Comparison of ENCODE assay signal across 9 cellular contexts in the genomic region with DNA sequence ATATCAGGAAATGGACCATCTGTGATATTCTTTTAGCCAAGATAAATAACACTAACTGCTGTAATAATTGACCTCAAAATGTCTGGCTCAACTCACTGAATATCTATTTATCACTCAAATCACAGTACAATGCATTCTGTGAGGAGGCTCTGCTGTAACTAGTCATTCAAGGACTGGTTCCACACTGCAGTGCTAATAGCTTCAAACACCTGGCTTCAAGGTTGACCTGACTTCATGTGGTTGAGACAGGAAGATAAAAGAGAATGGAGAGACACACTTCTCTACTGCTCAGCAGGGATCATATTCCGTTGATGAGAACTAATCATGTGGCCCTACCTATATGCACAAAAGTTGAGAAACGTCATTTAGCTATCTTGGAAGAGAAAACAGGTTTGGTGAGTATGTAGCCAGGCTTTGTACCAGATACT. TPM values are rescaled to one million over a fixed set of nuclear protein-coding genes. Genes with fewer than 3 reads are reported as not detected.
DNase-seq lines count a peak whose midpoint lies in the region; ATAC-seq, FAIRE-seq and TF ChIP-seq lines count a peak whose summit lies in the region.
"Had no signal": no experiment of that assay in that cellular context is flagged by ENCODE, and none has a peak within 500 bp of the region (broad histone marks: within the 10 kb centered on the region; RNA-seq: fewer than 3 reads in every experiment).

No MANE protein-coding gene starts in this region.

- H3K4me2 ChIP-seq in IMR-90 (ENCODE audit: low read depth, low read length) (no peak overlapping the region), GM12878 (ENCODE audit: control insufficient read depth, insufficient read depth) (0 out of 2 replicates have a peak overlapping the region, but pooled peaks have one; percentile 38)

- peak overlapping the region; percentile 4; the same call in 1 of the 2 replicates for H3K27ac ChIP-seq in IMR-90 (ENCODE audit: insufficient read depth, low read length)
- H3K27ac ChIP-seq in GM12878 (ENCODE audit: control insufficient read depth, insufficient read depth), result peak overlapping the region; percentile 70
- peak overlapping the region in 7 of 8 donors; percentile 22 to 92 (median 59) for H3K27ac ChIP-seq in spleen
- H3K27ac ChIP-seq: neutrophil had no signal

- H3K4me3 Mint-ChIP-seq in activated T-cell treated with anti-CD3 and anti-CD28 coated beads, Interleukin-2, amount 50 U/mL, for 24 hours, result no peak overlapping the region
- H3K4me3 Mint-ChIP-seq in activated T-cell treated with anti-CD3 and anti-CD28 coated beads, Interleukin-2, amount 50 U/mL, for 72 hours, result no peak overlapping the region

- POLR2A ChIA-PET in IMR-90 (lab: Charles Lee; ENCODE audit: unreplicated experiment) (no interaction called here), GM12878 (lab: Charles Lee) (interaction anchor here (0.5 to 1.0 kb wide), 3 partner anchors 10 to 92 kb away, joined by 3 to 5 read pairs (median 3); no protein-coding TSS in a partner anchor)

- H2AK9ac ChIP-seq in IMR-90 (replicated peaks; ENCODE audit: low read depth, low read length, poor library complexity), result no peak overlapping the region

- TF ChIP-seq RAD21 in IMR-90 (IDR thresholded peaks at IDR 0.05; ENCODE audit: low read length) (no peak), GM12878 (IDR thresholded peaks at IDR 0.05; ENCODE audit: insufficient read depth, low read depth, low read length) (no peak)

- peak in 1 of 2 experiments; percentile 38; a peak in 1 of 4 replicates for TF ChIP-seq EP300 in GM12878 (IDR thresholded peaks at IDR 0.05; ENCODE audit: borderline replicate concordance in 1 of 2, control insufficient read depth in 1 of 2, low read depth in 2 of 2, low read length in 2 of 2)

- H2BK120ac ChIP-seq in IMR-90 (ENCODE audit: low read depth, low read length), result peak overlapping the region; percentile 48

- CTCF ChIA-PET in IMR-90 (lab: Yijun Ruan, JAX) (interaction anchor here (1.1 kb wide), 1 partner anchor 63 kb away, joined by 3 read pairs; no protein-coding TSS in a partner anchor), GM12878 (lab: Yijun Ruan, JAX) (interaction anchor here (0.6 to 0.9 kb wide), 3 partner anchors 10 to 92 kb away, joined by 3 to 4 read pairs (median 3); no protein-coding TSS in a partner anchor)

- H3K27me3 Mint-ChIP-seq in activated T-cell treated with anti-CD3 and anti-CD28 coated beads, Interleukin-2, amount 50 U/mL, for 24 hours, result peaks cover 32% of the 10 kb centered on the region
- H3K27me3 Mint-ChIP-seq in activated T-cell treated with anti-CD3 and anti-CD28 coated beads, Interleukin-2, amount 50 U/mL, for 72 hours (ENCODE audit: low read depth), result peaks cover 24% of the 10 kb centered on the region

- in situ Hi-C loops in IMR-90 (cut with MboI; ENCODE audit: low sequenced_read_pairs), result no loop called here
- in situ Hi-C loops in GM12878 (cut with MboI), result no loop called here

- H3K9me3 Mint-ChIP-seq in activated T-cell treated with anti-CD3 and anti-CD28 coated beads, Interleukin-2, amount 50 U/mL, for 24 hours, result no peaks in the 10 kb centered on the region
- H3K9me3 Mint-ChIP-seq in activated T-cell treated with anti-CD3 and anti-CD28 coated beads, Interleukin-2, amount 50 U/mL, for 72 hours, result no peaks in the 10 kb centered on the region

- H3K9me3 ChIP-seq in IMR-90 (ENCODE audit: control insufficient read depth, insufficient read depth, low read length), result no peaks in the 10 kb centered on the region
- no peaks in the 10 kb centered on the region for H3K9me3 ChIP-seq in GM12878 (replicated peaks; ENCODE audit: control insufficient read depth, insufficient read depth, low read length)
- no peaks in the 10 kb centered on the region for H3K9me3 ChIP-seq in spleen
- H3K9me3 ChIP-seq: neutrophil had no signal

- H3K9me1 ChIP-seq in IMR-90 (ENCODE audit: insufficient read depth, low read length), result peaks cover 7% of the 10 kb centered on the region; the same call in 1 of the 2 replicates

- H3K79me1 ChIP-seq in IMR-90 (ENCODE audit: low read depth in 1 of 2, low read length in 2 of 2), result peaks cover 0 to 25% of the 10 kb centered on the region in 2 experiments; a peak in 2 of 4 replicates

- H3K27me3 ChIP-seq in IMR-90 (ENCODE audit: control insufficient read depth, insufficient read depth, low read length) (no peaks in the 10 kb centered on the region), GM12878 (replicated peaks in 1 of 2; ENCODE audit: control insufficient read depth in 2 of 2, insufficient read depth in 2 of 2, low read length in 1 of 2) (no peaks in the 10 kb centered on the region), spleen (replicated peaks in 1 of 7) (peaks cover 0 to 17% (median 11%) of the 10 kb centered on the region in 7 donors)

- H4K91ac ChIP-seq in IMR-90 (ENCODE audit: insufficient read depth, low read depth, low read length), result peak overlapping the region; percentile 38

- H3K27ac Mint-ChIP-seq in activated T-cell treated with anti-CD3 and anti-CD28 coated beads, Interleukin-2, amount 50 U/mL, for 24 hours, result peak overlapping the region; percentile 8
- no peak overlapping the region for H3K27ac Mint-ChIP-seq in activated T-cell treated with anti-CD3 and anti-CD28 coated beads, Interleukin-2, amount 50 U/mL, for 72 hours

- SMC1A ChIA-PET in GM12878 (lab: Charles Lee; ENCODE audit: uncharacterized antibody, unreplicated experiment), result interaction anchor here (0.9 to 4.8 kb wide), 7 partner anchors 11 to 116 kb away, joined by 3 to 23 read pairs (median 5); partner anchors contain the start of gene RFESD

- H3K36me3 ChIP-seq in IMR-90 (ENCODE audit: control insufficient read depth, insufficient read depth, low read length) (no peaks in the 10 kb centered on the region), GM12878 (ENCODE audit: control insufficient read depth in 2 of 2, insufficient read depth in 2 of 2, low read length in 1 of 2) (no peaks in the 10 kb centered on the region), spleen (no peaks in the 10 kb centered on the region)
- H3K36me3 ChIP-seq: neutrophil had no signal

- H3K9ac ChIP-seq in IMR-90 (ENCODE audit: low read depth, low read length) (no peak overlapping the region), GM12878 (ENCODE audit: control insufficient read depth, insufficient read depth, low read length) (no peak overlapping the region)

- H3K4me1 ChIP-seq in IMR-90 (ENCODE audit: control insufficient read depth, insufficient read depth, low read length) (peaks cover 17% of the 10 kb centered on the region), GM12878 (ENCODE audit: control insufficient read depth, insufficient read depth, low read length) (peaks cover 21% of the 10 kb centered on the region), spleen (peaks cover 9 to 92% (median 54%) of the 10 kb centered on the region in 6 donors)

- FAIRE-seq in GM12878 (lab: Jason Lieb, UNC), result peak; percentile 84

- WGBS in IMR-90 (ENCODE audit: extremely low coverage in 2 of 2, insufficient read length in 1 of 2), 2 experiments, result no CpG with 5 or more reads among the region's 2 CpGs
- WGBS in GM12878 (ENCODE audit: insufficient coverage, insufficient replicate concordance, low lambda C conversion rate, missing lambda C conversion rate), result 70% methylated on average over 2 of the region's 2 CpGs
- WGBS in spleen, 5 donors, result 68 to 84% (median 79%) methylated on average over 2 of the region's 2 CpGs

- H3K79me2 ChIP-seq in GM12878 (ENCODE audit: control insufficient read depth, insufficient read depth, low read length), result peaks cover 22% of the 10 kb centered on the region

- H3K4ac ChIP-seq in IMR-90 (ENCODE audit: low read depth, low read length), result peak overlapping the region; percentile 55

- H4K8ac ChIP-seq in IMR-90 (ENCODE audit: low read depth in 2 of 2, low read length in 2 of 2), result peak overlapping the region in 1 of 2 experiments; percentile 20; a peak in 1 of 4 replicates

- H3K14ac ChIP-seq in IMR-90 (replicated peaks; ENCODE audit: low read depth, low read length), result peak overlapping the region; percentile 61

- H3K18ac ChIP-seq in IMR-90 (ENCODE audit: low read depth, low read length), result peak overlapping the region; percentile 36; the same call in 1 of the 2 replicates

- no peak for ATAC-seq in IMR-90 (ENCODE audit: low read depth)
- peak; percentile 56 for ATAC-seq in GM12878
- ATAC-seq in activated T-cell treated with anti-CD3 and anti-CD28 coated beads, Interleukin-2, amount 50 U/mL, for 72 hours (replicated peaks in 1 of 2), result no peak
- ATAC-seq in GM18505 (IDR thresholded peaks at IDR 0.05; ENCODE audit: unreplicated experiment), result no peak

- TF ChIP-seq CTCF in IMR-90 (conservative IDR thresholded peaks at IDR 0.05; ENCODE audit: low read depth, low read length), result no peak
- no peak for TF ChIP-seq CTCF in GM12878 (IDR thresholded peaks at IDR 0.05 in 2 of 3, conservative IDR thresholded peaks at IDR 0.05 in 1 of 3; ENCODE audit: control insufficient read depth in 2 of 3, extremely low read depth in 1 of 3, insufficient read depth in 1 of 3, low read depth in 3 of 3, low read length in 3 of 3)
- TF ChIP-seq CTCF in spleen (IDR thresholded peaks at IDR 0.05 in 8 of 11, conservative IDR thresholded peaks at IDR 0.05 in 3 of 11), result no peak

- peak overlapping the region; percentile 58 for H2BK20ac ChIP-seq in IMR-90 (ENCODE audit: low read depth, low read length)

- no peak overlapping the region for H3K23ac ChIP-seq in IMR-90 (ENCODE audit: low read depth, low read length)

- H4K20me1 ChIP-seq in IMR-90 (ENCODE audit: insufficient read depth, low read length) (0 out of 2 replicates have a peak, but pooled peaks cover 4% of the 10 kb centered on the region), GM12878 (ENCODE audit: control insufficient read depth, insufficient read depth) (no peaks in the 10 kb centered on the region)

- H2AFZ ChIP-seq in IMR-90 (replicated peaks; ENCODE audit: low read length, poor library complexity), result no peak overlapping the region
- H2AFZ ChIP-seq in GM12878 (ENCODE audit: control insufficient read depth, low read depth, low read length), result peak overlapping the region; percentile 31

- BruUV-seq in IMR-90 (replicated peaks; lab: Mats Ljungman, UMichigan) (no TSS peak), GM12878 (replicated peaks; lab: Mats Ljungman, UMichigan) (no TSS peak)

- RAD21 ChIA-PET in GM12878 (lab: Charles Lee; ENCODE audit: unreplicated experiment), result interaction anchor here (0.6 to 4.0 kb wide), 9 partner anchors 10 to 121 kb away, joined by 3 to 19 read pairs (median 6); partner anchors contain the start of genes GLRX and RFESD

- no peak overlapping the region for H2BK5ac ChIP-seq in IMR-90 (ENCODE audit: low read depth, low read length, poor library complexity, severe bottlenecking)

- DNase-seq in activated T-cell treated with anti-CD3 and anti-CD28 coated beads, Interleukin-2, amount 50 U/mL, for 24 hours, result no peak
- DNase-seq in activated T-cell treated with anti-CD3 and anti-CD28 coated beads, Interleukin-2, amount 50 U/mL, for 1 hour, result no peak
- DNase-seq in IMR-90 (no peak), GM12878 (ENCODE audit: low read depth, low spot score) (peak; percentile 71), spleen (no peak), ureter (ENCODE audit: low spot score) (no peak)
- DNase-seq in activated T-cell treated with anti-CD3 and anti-CD28 coated beads, Interleukin-2, amount 50 U/mL, for 72 hours, result no peak

- peak overlapping the region; percentile 38; the same call in 1 of the 2 replicates for H2AK5ac ChIP-seq in IMR-90 (ENCODE audit: low read depth, low read length)

- intact Hi-C loops in IMR-90 (cut with micrococcal nuclease) (no loop called here), GM12878 (cut with micrococcal nuclease; ENCODE audit: unreplicated experiment) (loop anchor here (2.0 to 10.0 kb wide), 3 partner anchors 81 to 643 kb away; partner anchors contain the start of gene RFESD), spleen (cut with DNase I; ENCODE audit: low total_unique reads) (no loop called here)

- H3K56ac ChIP-seq in IMR-90 (ENCODE audit: extremely low read depth, insufficient read depth, low read length), result no peak overlapping the region

- no peaks in the 10 kb centered on the region for H3K36me3 Mint-ChIP-seq in activated T-cell treated with anti-CD3 and anti-CD28 coated beads, Interleukin-2, amount 50 U/mL, for 24 hours (ENCODE audit: low read depth)
- peaks cover 0 to 3% of the 10 kb centered on the region in 2 donors for H3K36me3 Mint-ChIP-seq in activated T-cell treated with anti-CD3 and anti-CD28 coated beads, Interleukin-2, amount 50 U/mL, for 72 hours (ENCODE audit: insufficient read depth in 2 of 2)

- peak overlapping the region; percentile 9; the same call in 1 of the 3 replicates for H2BK15ac ChIP-seq in IMR-90 (ENCODE audit: low read depth, low read length)

- H4K5ac ChIP-seq in IMR-90 (ENCODE audit: low read depth, low read length), result no peak overlapping the region; the same call in 1 of the 2 replicates

- TF ChIP-seq POLR2A in IMR-90 (IDR thresholded peaks at IDR 0.05; ENCODE audit: low read depth, low read length) (no peak), GM12878 (IDR thresholded peaks at IDR 0.05; ENCODE audit: low read depth, low read length) (no peak), spleen (IDR thresholded peaks at IDR 0.05) (no peak), GM18505 (IDR thresholded peaks at IDR 0.05; ENCODE audit: borderline replicate concordance, extremely low read depth, insufficient read depth, insufficient read length) (no peak)

- H3K4me1 Mint-ChIP-seq in activated T-cell treated with anti-CD3 and anti-CD28 coated beads, Interleukin-2, amount 50 U/mL, for 24 hours (ENCODE audit: low read depth), result peaks cover 60% of the 10 kb centered on the region
- peaks cover 65% of the 10 kb centered on the region for H3K4me1 Mint-ChIP-seq in activated T-cell treated with anti-CD3 and anti-CD28 coated beads, Interleukin-2, amount 50 U/mL, for 72 hours (ENCODE audit: low read depth)

- dilution Hi-C loops in IMR-90 (cut with HindIII; ENCODE audit: low sequenced_read_pairs, unreplicated experiment), result no loop called here

- H3K4me3 ChIP-seq in IMR-90 (ENCODE audit: insufficient read depth, low read depth, low read length) (no peak overlapping the region), GM12878 (no peak overlapping the region), spleen (no peak overlapping the region)

RNA-seq across cellular contexts. Expression of gene RHOBTB3, which starts 3.4 kb away (rescaled TPM):
- total RNA-seq in IMR-90 (2012; rRNA removed) (356 and 447 TPM in 2 replicates), GM12878 (2014; rRNA removed) (9.6 and 12.3 TPM in 2 replicates), GM12878 (2014; rRNA removed; fragmentation: Illumina TruSeq; extraction: Trizol) (9.1 and 11.0 TPM in 2 replicates), GM12878 (2021) (8.0 and 10.6 TPM in 2 replicates), spleen (10 to 100 TPM; 33.2 to 71.1 (median 43.5) TPM), ureter (102 TPM)
- polyA plus RNA-seq in IMR-90 (2012; rRNA removed) (117 and 118 TPM in 2 replicates), GM12878 (2011; rRNA removed) (39.2 and 42.8 TPM in 2 replicates), GM12878 (2014; fragmentation: Illumina TruSeq; extraction: Trizol) (7.6 and 13.1 TPM in 2 replicates), GM12878 (2014; fragmentation: Nextera tagmentation; extraction: Ambion mirVana) (1 to 10 TPM; 3.6 to 4.1 TPM), GM12878 (2014; rRNA removed) (5.9 and 8.5 TPM in 2 replicates), GM12878 (2016; fragmentation: Nextera tagmentation; extraction: Ambion mirVana) (1 to 10 TPM; 8.7 to 9.7 TPM), spleen (1 to 10 TPM; 4.5 to 9.0 (median 5.2) TPM)
- 106 and 114 TPM in 2 replicates for polyA plus RNA-seq in IMR-90 (2012; cell fraction: cytosol; rRNA removed)
- polyA plus RNA-seq in IMR-90 (2012; cell fraction: nucleus; rRNA removed; ENCODE audit: low replicate concordance), result 115 and 315 TPM in 2 replicates
- 326 and 333 TPM in 2 replicates for total RNA-seq in GM12878 (2013; cell fraction: nucleolus; rRNA removed)
- polyA plus RNA-seq in GM12878 (2011; ENCODE audit: low read depth), result 3.5 TPM
- 54.1 and 59.0 TPM in 2 replicates for polyA plus RNA-seq in GM12878 (2011; cell fraction: cytosol; rRNA removed)
- 53.0 and 58.6 TPM in 2 replicates for polyA plus RNA-seq in GM12878 (2011; cell fraction: nucleus; rRNA removed)
- 6.2 and 9.4 TPM in 2 replicates for polyA plus RNA-seq in GM12878 (2012)
- polyA minus RNA-seq in GM12878 (2011; rRNA and poly(A)+ RNA removed), result 164 and 183 TPM in 2 replicates
- 61.5 and 62.0 TPM in 2 replicates for polyA minus RNA-seq in GM12878 (2011; cell fraction: cytosol; rRNA and poly(A)+ RNA removed)
- polyA minus RNA-seq in GM12878 (2011; cell fraction: nucleus; rRNA and poly(A)+ RNA removed), result 115 and 166 TPM in 2 replicates
- 1 to 10 TPM; 1.3 to 5.2 TPM for total RNA-seq in activated T-cell treated with anti-CD3 and anti-CD28 coated beads, Interleukin-2, amount 50 U/mL, for 72 hours

RNA-seq across cellular contexts. Expression of gene SPATA9, which starts 45.0 kb away (rescaled TPM):
- total RNA-seq in IMR-90 (2012; rRNA removed) (0.72 and 0.83 TPM in 2 replicates), GM12878 (2014; rRNA removed) (0.11 and 0.16 TPM in 2 replicates), GM12878 (2014; rRNA removed; fragmentation: Illumina TruSeq; extraction: Trizol) (0.18 TPM in 1 of 2 replicates, not detected in the other), GM12878 (2021) (0.35 TPM in 1 of 2 replicates, not detected in the other), spleen (1 to 10 TPM in 3 of 7 donors, under 1 TPM in 3, not detected in 1; 0.23 to 2.1 (median 1.0) TPM), ureter (1.4 TPM)
- polyA plus RNA-seq in IMR-90 (2012; rRNA removed) (0.66 and 0.86 TPM in 2 replicates), GM12878 (2011; rRNA removed) (0.33 and 0.46 TPM in 2 replicates), GM12878 (2014; fragmentation: Illumina TruSeq; extraction: Trizol) (0.13 TPM in 1 of 2 replicates, not detected in the other), GM12878 (2014; fragmentation: Nextera tagmentation; extraction: Ambion mirVana) (under 1 TPM; 0.16 to 0.49 TPM), GM12878 (2014; rRNA removed) (0.15 and 0.22 TPM in 2 replicates), GM12878 (2016; fragmentation: Nextera tagmentation; extraction: Ambion mirVana) (under 1 TPM; 0.16 to 0.24 TPM), spleen (1 to 10 TPM in 2 of 3 donors, under 1 TPM in 1; 0.70 to 2.8 (median 1.1) TPM)
- polyA plus RNA-seq in IMR-90 (2012; cell fraction: cytosol; rRNA removed), result 0.16 and 0.25 TPM in 2 replicates
- 0.21 and 2.0 TPM in 2 replicates for polyA plus RNA-seq in IMR-90 (2012; cell fraction: nucleus; rRNA removed; ENCODE audit: low replicate concordance)
- total RNA-seq in GM12878 (2013; cell fraction: nucleolus; rRNA removed), result 0.81 TPM in 1 of 2 replicates, not detected in the other
- polyA plus RNA-seq in GM12878 (2011; ENCODE audit: low read depth), result not detected
- polyA plus RNA-seq in GM12878 (2011; cell fraction: cytosol; rRNA removed), result 0.15 and 0.45 TPM in 2 replicates
- 0.34 and 0.39 TPM in 2 replicates for polyA plus RNA-seq in GM12878 (2011; cell fraction: nucleus; rRNA removed)
- 0.25 and 0.53 TPM in 2 replicates for polyA plus RNA-seq in GM12878 (2012)
- polyA minus RNA-seq in GM12878 (2011; rRNA and poly(A)+ RNA removed), result not detected in 2 replicates
- not detected in 2 replicates for polyA minus RNA-seq in GM12878 (2011; cell fraction: cytosol; rRNA and poly(A)+ RNA removed)
- 0.57 TPM in 1 of 2 replicates, not detected in the other for polyA minus RNA-seq in GM12878 (2011; cell fraction: nucleus; rRNA and poly(A)+ RNA removed)
- under 1 TPM in 1 of 2 donors, not detected in 1; 0.36 TPM for total RNA-seq in activated T-cell treated with anti-CD3 and anti-CD28 coated beads, Interleukin-2, amount 50 U/mL, for 72 hours

Comparison
In these comparisons a context has a peak if more than half of its experiments do, and no peak if none do; other contexts are left out.
1. H3K27ac ChIP-seq: peak in every context shown above with its lines; median percentile 70 in GM12878; 59 in spleen; 4 in IMR-90.